ENCODE assay signal across 24 cellular contexts in the genomic region with DNA sequence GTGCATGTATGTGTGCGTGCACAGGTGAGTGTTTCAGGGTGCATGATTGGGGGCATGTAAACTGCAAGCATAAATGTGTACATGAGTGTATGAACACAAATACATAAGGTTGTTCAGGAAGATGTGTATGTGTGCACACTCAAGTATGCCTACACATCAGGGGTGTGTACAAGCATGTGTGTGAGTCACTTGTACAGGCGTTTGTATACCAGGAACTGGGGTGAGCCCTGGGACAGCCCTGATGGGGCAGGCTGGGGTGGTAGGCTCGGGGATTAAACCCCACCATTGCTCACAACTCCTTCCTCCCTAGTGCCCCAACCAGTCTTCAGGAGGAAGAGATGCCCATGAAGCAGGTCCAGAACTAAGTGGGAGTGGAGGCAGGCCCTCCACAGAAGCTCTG. TPM values are rescaled to one million over a fixed set of nuclear protein-coding genes. Genes with fewer than 3 reads are reported as not detected.
DNase-seq lines count a peak whose midpoint lies in the region; ATAC-seq and FAIRE-seq lines count a peak whose summit lies in the region.
"Had no signal": no experiment of that assay in that cellular context is flagged by ENCODE, and none has a peak within 500 bp of the region (broad histone marks: within the 10 kb centered on the region; RNA-seq: fewer than 3 reads in every experiment).

No MANE protein-coding gene starts in this region.

- no peak overlapping the region for H3K27ac Mint-ChIP-seq in activated T-cell treated with anti-CD3 and anti-CD28 coated beads, Interleukin-2, amount 50 U/mL, for 24 hours
- H3K27ac Mint-ChIP-seq: CD4-positive, CD25-positive, alpha-beta regulatory T cell; HFFc6; IgD-negative memory B cell had no signal

- no peaks in the 10 kb centered on the region for H3K36me3 Mint-ChIP-seq in activated T-cell treated with anti-CD3 and anti-CD28 coated beads, Interleukin-2, amount 50 U/mL, for 24 hours (ENCODE audit: low read depth)
- H3K36me3 Mint-ChIP-seq: CD4-positive, CD25-positive, alpha-beta regulatory T cell; CD8-positive, alpha-beta memory T cell had no signal

- peak; percentile 3 for DNase-seq in AG08396 (ENCODE audit: low spot score)
- no peak for DNase-seq in HTR-8/SVneo (ENCODE audit: insufficient read length, low spot score)
- DNase-seq in urothelium cell line (ENCODE audit: low spot score), result no peak
- DNase-seq in activated T-cell treated with anti-CD3 and anti-CD28 coated beads, Interleukin-2, amount 50 U/mL, for 24 hours, result no peak
- DNase-seq in NCI-H748 treated with DMSO at 0.1 percent for 48 hours (lab: John Stamatoyannopoulos, UW), result no peak
- DNase-seq: BE2C; C1 segment of cervical spinal cord; CD4-positive, CD25-positive, alpha-beta regulatory T cell; CD8-positive, alpha-beta memory T cell; COR-L47; DMS 273 treated with DMSO at 0.1 percent for 48 hours; DMS53; DND-41; EL; GM23248; HFFc6 had no signal

- FAIRE-seq in HTR-8/SVneo (lab: Jason Lieb, UNC), result peak; percentile 57
- peak; percentile 37 for FAIRE-seq in urothelium cell line (lab: Jason Lieb, UNC)
- FAIRE-seq: GM12878 had no signal

- peaks cover 11% of the 10 kb centered on the region for H3K4me1 Mint-ChIP-seq in activated T-cell treated with anti-CD3 and anti-CD28 coated beads, Interleukin-2, amount 50 U/mL, for 24 hours (ENCODE audit: low read depth)

- H3K4me3 Mint-ChIP-seq in activated T-cell treated with anti-CD3 and anti-CD28 coated beads, Interleukin-2, amount 50 U/mL, for 24 hours, result no peak overlapping the region
- H3K4me3 Mint-ChIP-seq: CD4-positive, CD25-positive, alpha-beta regulatory T cell; CD8-positive, alpha-beta memory T cell; HFFc6; IgD-negative memory B cell had no signal

- H3K9me3 Mint-ChIP-seq in activated T-cell treated with anti-CD3 and anti-CD28 coated beads, Interleukin-2, amount 50 U/mL, for 24 hours, result no peaks in the 10 kb centered on the region
- H3K9me3 Mint-ChIP-seq: CD4-positive, CD25-positive, alpha-beta regulatory T cell; CD8-positive, alpha-beta memory T cell; HFFc6; IgD-negative memory B cell had no signal

- ATAC-seq in esophagus mucosa, result peak; percentile 62
- ATAC-seq: GM12878, HCT116 had no signal

- no peaks in the 10 kb centered on the region for H3K27me3 Mint-ChIP-seq in activated T-cell treated with anti-CD3 and anti-CD28 coated beads, Interleukin-2, amount 50 U/mL, for 24 hours
- H3K27me3 Mint-ChIP-seq: CD4-positive, CD25-positive, alpha-beta regulatory T cell had no signal

RNA-seq across cellular contexts. Expression of a gene that starts 4.3 kb away (rescaled TPM):
- total RNA-seq in esophagus mucosa, result 0.28 TPM
- total RNA-seq: A172, G401, GM23248, H4, HFFc6, HT1080 had no signal

RNA-seq across cellular contexts. Expression of a gene that starts 6.3 kb away (rescaled TPM):
- total RNA-seq in esophagus mucosa, result not detected
- total RNA-seq: A172; CD4-positive, CD25-positive, alpha-beta regulatory T cell; CD8-positive, alpha-beta memory T cell; G401; GM23248; H4; HFFc6; HT1080 had no signal
